8 cellular contexts compared by ENCODE assay signal in the genomic region with DNA sequence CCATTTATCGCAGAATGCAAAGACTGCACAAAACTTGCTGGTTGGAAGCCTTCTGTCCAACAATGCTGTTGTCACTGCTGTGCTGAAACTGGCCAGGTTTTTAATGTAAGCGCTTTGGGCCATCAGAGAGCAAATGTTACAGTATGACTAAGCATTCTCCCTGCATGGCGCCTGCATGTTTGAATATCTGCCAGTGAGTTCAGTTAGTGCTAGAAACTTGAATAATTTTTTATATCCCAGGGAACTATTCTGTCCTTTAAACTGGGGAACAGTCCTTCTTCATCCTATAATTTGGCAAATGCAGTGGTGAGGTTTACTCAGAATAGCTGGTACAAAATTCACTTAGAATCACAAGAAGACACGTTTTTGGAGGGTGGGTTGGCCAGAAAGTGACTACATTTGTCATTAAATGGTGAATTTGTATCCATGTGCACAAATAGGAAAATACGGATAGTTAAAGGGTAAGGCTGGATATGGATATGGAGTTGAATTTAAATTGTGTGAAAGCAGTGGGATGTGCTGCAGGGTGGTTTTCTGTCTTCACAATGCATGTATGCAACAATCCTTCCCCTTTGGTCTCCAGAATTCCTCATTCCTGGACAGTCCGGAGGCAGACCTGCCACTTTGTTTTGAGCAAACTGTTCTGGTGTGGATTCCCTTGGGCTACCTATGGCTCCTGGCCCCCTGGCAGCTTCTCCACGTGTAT. TPM values are rescaled to one million over a fixed set of nuclear protein-coding genes. Genes with fewer than 3 reads are reported as not detected.
DNase-seq lines count a peak whose midpoint lies in the region; ATAC-seq and TF ChIP-seq lines count a peak whose summit lies in the region.
"Had no signal": no experiment of that assay in that cellular context is flagged by ENCODE, and none has a peak within 500 bp of the region (broad histone marks: within the 10 kb centered on the region; RNA-seq: fewer than 3 reads in every experiment).

No MANE protein-coding gene starts in this region.

- H2AFZ ChIP-seq in GM23248 (peak overlapping the region; percentile 29; the same call in 1 of the 2 replicates), hepatocyte (no peak overlapping the region)

- H3K4me1 ChIP-seq in GM23248 (ENCODE audit: insufficient read depth) = peaks cover 70% of the 10 kb centered on the region
- peaks cover 75% of the 10 kb centered on the region for H3K4me1 ChIP-seq in adipocyte (ENCODE audit: control insufficient read depth, insufficient read depth, low read length)
- peaks cover 27% of the 10 kb centered on the region for H3K4me1 ChIP-seq in hepatocyte (ENCODE audit: insufficient read depth)
- H3K4me1 ChIP-seq in subcutaneous abdominal adipose tissue (ENCODE audit: control insufficient read depth in 5 of 5, insufficient read depth in 5 of 5, low read length in 5 of 5) = peaks cover 9 to 58% (median 41%) of the 10 kb centered on the region in 5 donors

- H3F3A ChIP-seq in GM23248 (ENCODE audit: insufficient read depth) = peaks cover 42% of the 10 kb centered on the region

- H4K20me1 ChIP-seq in GM23248 (ENCODE audit: insufficient read depth) (no peaks in the 10 kb centered on the region), hepatocyte (ENCODE audit: insufficient read depth, poor library complexity, severe bottlenecking) (no peaks in the 10 kb centered on the region)

- peak overlapping the region; percentile 4 for H3K4me2 ChIP-seq in GM23248 (ENCODE audit: unreplicated experiment)
- H3K4me2 ChIP-seq in hepatocyte = peak overlapping the region; percentile 59

- no peak overlapping the region for H3K9ac ChIP-seq in GM23248
- H3K9ac ChIP-seq in adipocyte (ENCODE audit: low read length) = peak overlapping the region; percentile 98
- no peak overlapping the region for H3K9ac ChIP-seq in subcutaneous abdominal adipose tissue (ENCODE audit: low read length in 5 of 5)

- H3K27me3 ChIP-seq in GM23248 (replicated peaks; ENCODE audit: insufficient read depth) (no peaks in the 10 kb centered on the region), adipocyte (replicated peaks; ENCODE audit: control insufficient read depth, insufficient read depth, low read length) (no peaks in the 10 kb centered on the region), hepatocyte (no peaks in the 10 kb centered on the region), subcutaneous abdominal adipose tissue (ENCODE audit: control insufficient read depth in 5 of 5, insufficient read depth in 4 of 5, low read length in 5 of 5) (no peaks in the 10 kb centered on the region)
- H3K27me3 ChIP-seq: neutrophil had no signal

- no peaks in the 10 kb centered on the region for H3K9me2 ChIP-seq in GM23248 (ENCODE audit: insufficient read depth)
- H3K9me2 ChIP-seq in hepatocyte (replicated peaks; ENCODE audit: insufficient read depth) = no peaks in the 10 kb centered on the region

- H3K4me3 ChIP-seq in GM23248 (no peak overlapping the region), adipocyte (ENCODE audit: low read length) (peak overlapping the region; percentile 66), hepatocyte (peak overlapping the region; percentile 18), subcutaneous abdominal adipose tissue (ENCODE audit: low read depth in 1 of 5, low read length in 5 of 5) (no peak overlapping the region)

- H3K36me3 ChIP-seq in GM23248 (ENCODE audit: low read depth) = no peaks in the 10 kb centered on the region
- H3K36me3 ChIP-seq in adipocyte (ENCODE audit: control insufficient read depth, insufficient read depth, low read length, severe bottlenecking) = no peaks in the 10 kb centered on the region
- H3K36me3 ChIP-seq in hepatocyte (replicated peaks; ENCODE audit: insufficient read depth, low read depth) = no peaks in the 10 kb centered on the region
- H3K36me3 ChIP-seq in subcutaneous abdominal adipose tissue (ENCODE audit: control insufficient read depth in 5 of 5, insufficient read depth in 5 of 5, low read length in 5 of 5) = no peaks in the 10 kb centered on the region
- H3K36me3 ChIP-seq: neutrophil had no signal

- no peak for ATAC-seq in HG03135 (IDR thresholded peaks at IDR 0.05; ENCODE audit: unreplicated experiment)

- 46 to 51% methylated on average over 7 of the region's 7 CpGs for WGBS in GM23248 (ENCODE audit: low coverage in 1 of 2, low lambda C conversion rate in 2 of 2, missing lambda C conversion rate in 2 of 2), 2 experiments
- WGBS in hepatocyte (ENCODE audit: low lambda C conversion rate, missing lambda C conversion rate) = 75% methylated on average over 7 of the region's 7 CpGs

- H3K9me3 ChIP-seq in GM23248 (ENCODE audit: low read depth) (no peaks in the 10 kb centered on the region), adipocyte (ENCODE audit: control insufficient read depth, low read length) (peaks cover 2% of the 10 kb centered on the region), hepatocyte (ENCODE audit: low read depth) (no peaks in the 10 kb centered on the region), subcutaneous abdominal adipose tissue (ENCODE audit: control insufficient read depth in 5 of 5, low read length in 5 of 5) (no peaks in the 10 kb centered on the region)
- H3K9me3 ChIP-seq: neutrophil had no signal

- H3K79me2 ChIP-seq in GM23248 (ENCODE audit: insufficient read depth) (no peaks in the 10 kb centered on the region), hepatocyte (peaks cover 28% of the 10 kb centered on the region)

- no peak for TF ChIP-seq CTCF in hepatocyte (IDR thresholded peaks at IDR 0.05; ENCODE audit: poor library complexity)

- DNase-seq in GM23248 = peak; percentile 91
- DNase-seq in adipocyte (ENCODE audit: low read depth) = peak; percentile 59
- peak; percentile 33 for DNase-seq in hepatocyte (ENCODE audit: low spot score)
- DNase-seq in activated CD4-positive, alpha-beta T cell treated with anti-CD3 and anti-CD28 coated beads for 4 hours = no peak
- DNase-seq in NCI-H2227 (lab: John Stamatoyannopoulos, UW; ENCODE audit: unreplicated experiment) = no peak

- H3K27ac ChIP-seq in GM23248 (peak overlapping the region; percentile 53), hepatocyte (peak overlapping the region; percentile 98), subcutaneous abdominal adipose tissue (ENCODE audit: low read depth, low read length) (peak overlapping the region; percentile 81)
- H3K27ac ChIP-seq: neutrophil had no signal

- in situ Hi-C loops in GM23248 (cut with MboI) = no loop called here

RNA-seq across cellular contexts. Expression of gene ABCC2, which starts 1.7 kb away (rescaled TPM):
- total RNA-seq in GM23248 (2014; rRNA removed; shearing (Covaris generic)) = under 0.01 and 0.86 TPM in 2 replicates
- polyA plus RNA-seq in GM23248 (2016; fragmentation: Nextera tagmentation; extraction: Ambion mirVana) (0.19 and 0.20 TPM in 2 replicates), hepatocyte (27.4 and 29.7 TPM in 2 replicates)
- 56.7 and 63.1 TPM in 2 replicates for total RNA-seq in hepatocyte

RNA-seq across cellular contexts. Expression of gene CUTC, which starts 52.1 kb away (rescaled TPM):
- total RNA-seq in GM23248 (2014; rRNA removed; shearing (Covaris generic)) = 20.2 and 20.9 TPM in 2 replicates
- polyA plus RNA-seq in GM23248 (2016; fragmentation: Nextera tagmentation; extraction: Ambion mirVana) (25.7 and 28.5 TPM in 2 replicates), hepatocyte (26.3 and 29.4 TPM in 2 replicates)
- 21.6 and 33.8 TPM in 2 replicates for total RNA-seq in hepatocyte

RNA-seq across cellular contexts. Expression of gene COX15, which starts 52.3 kb away (rescaled TPM):
- 20.3 and 21.4 TPM in 2 replicates for total RNA-seq in GM23248 (2014; rRNA removed; shearing (Covaris generic))
- polyA plus RNA-seq in GM23248 (2016; fragmentation: Nextera tagmentation; extraction: Ambion mirVana) (17.1 and 18.3 TPM in 2 replicates), hepatocyte (26.8 and 28.5 TPM in 2 replicates)
- 30.5 and 42.0 TPM in 2 replicates for total RNA-seq in hepatocyte

Comparison
In these comparisons a context has a peak if more than half of its experiments do, and no peak if none do; other contexts are left out.
1. DNase-seq: peak in GM23248 (single experiment), adipocyte (single experiment) and hepatocyte (single experiment); none in activated CD4-positive, alpha-beta T cell treated with anti-CD3 and anti-CD28 coated beads for 4 hours (0 of 2) and NCI-H2227 (single experiment).
2. H3K4me3 ChIP-seq: peak in adipocyte (single experiment) and hepatocyte (single experiment); none in GM23248 (single experiment) and subcutaneous abdominal adipose tissue (0 of 5).
3. RNA of gene ABCC2, which starts 1.7 kb away (total RNA-seq): 56.7 to 63.1 TPM in hepatocyte; under 0.01 to 0.86 TPM in GM23248; every median in the first group is over 10 times any median in the second.
4. Peak in every context shown above with its lines, with median percentiles within 50 percentile points of each other: H3K27ac ChIP-seq.